ENCODE assay signal across 10 cellular contexts in the genomic region with DNA sequence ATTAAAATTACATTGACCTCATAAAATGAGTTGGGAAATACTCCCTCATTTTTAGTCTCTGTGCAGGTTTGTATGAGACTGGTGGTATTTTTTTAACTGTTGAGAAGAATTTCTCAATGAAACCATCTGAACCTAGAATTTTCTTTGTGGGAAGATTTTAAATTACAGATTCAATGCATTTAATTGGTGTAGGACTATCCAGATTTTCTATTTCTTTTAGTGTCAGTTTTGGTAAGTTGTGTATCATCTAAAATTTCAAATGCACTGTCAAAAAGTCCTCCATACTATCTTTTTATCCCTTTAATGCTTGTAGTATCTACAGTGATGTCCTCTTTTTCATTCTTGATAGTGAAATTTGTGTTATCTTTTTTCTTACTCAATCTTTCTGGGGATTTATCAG.
"Had no signal": no experiment of that assay in that cellular context is flagged by ENCODE, and none has a peak within 500 bp of the region (broad histone marks: within the 10 kb centered on the region; RNA-seq: fewer than 3 reads in every experiment).

No MANE protein-coding gene starts in this region.

- H3K9me3 ChIP-seq: HAP-1 had no signal

- DNase-seq: GM23248, GOT3, H7, KBM-7 had no signal

- H3K4me3 ChIP-seq: GM23248, HAP-1 had no signal

- ATAC-seq: HCT116, HepG2 had no signal

- H3K27ac Mint-ChIP-seq: IgD-negative memory B cell had no signal

- H3K27ac ChIP-seq: GM23248, HL-60, KMS-11 had no signal

- H3K36me3 ChIP-seq: HAP-1 had no signal

- H3K9ac ChIP-seq: GM23248, KMS-11 had no signal
